27 cellular contexts compared by ENCODE assay signal in the genomic region with DNA sequence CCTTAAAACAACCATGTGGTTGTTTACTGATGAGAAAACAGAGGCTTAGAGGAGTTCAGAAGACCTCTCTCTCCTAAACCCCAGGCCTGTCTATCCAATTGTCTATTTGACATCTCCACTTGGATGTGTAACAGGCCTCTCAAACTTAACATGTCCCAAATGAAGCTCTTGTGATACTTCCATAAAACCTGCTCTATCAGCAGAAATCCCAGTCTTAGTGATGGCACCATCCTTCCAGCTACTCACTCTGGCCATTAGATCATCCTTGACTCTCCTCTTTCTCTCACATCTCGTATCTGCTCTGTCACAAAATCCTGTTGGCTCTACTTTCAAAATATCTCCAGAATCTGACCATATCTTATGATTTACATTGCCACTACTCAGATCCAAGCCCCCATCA.
"Had no signal": no experiment of that assay in that cellular context is flagged by ENCODE, and none has a peak within 500 bp of the region (broad histone marks: within the 10 kb centered on the region; RNA-seq: fewer than 3 reads in every experiment).

No MANE protein-coding gene starts in this region.

- H3K9me3 ChIP-seq: MG63, SJCRH30, SK-N-SH had no signal

- H3K4me1 Mint-ChIP-seq: activated CD4-positive, alpha-beta T cell treated with anti-CD3 and anti-CD28 coated beads, Interleukin-2, amount 10 ng/mL, durations not matched to agents 7 days and 5 days; activated naive CD8-positive, alpha-beta T cell treated with anti-CD3 and anti-CD28 coated beads, Interleukin-2, amount 50 U/mL, for 24 hours had no signal

- H3K27me3 ChIP-seq: MG63, SJCRH30 had no signal

- H3K9me3 Mint-ChIP-seq: activated CD4-positive, alpha-beta memory T cell treated with anti-CD3 and anti-CD28 coated beads for 36 hours; activated CD4-positive, alpha-beta T cell treated with anti-CD3 and anti-CD28 coated beads, Interleukin-2, amount 10 ng/mL, durations not matched to agents 7 days and 5 days; activated naive CD4-positive, alpha-beta T cell treated with anti-CD3 and anti-CD28 coated beads, Interleukin-2, amount 50 U/mL, for 72 hours; activated naive CD8-positive, alpha-beta T cell treated with anti-CD3 and anti-CD28 coated beads, Interleukin-2, amount 50 U/mL, for 24 hours; activated T-cell treated with anti-CD3 and anti-CD28 coated beads, Interleukin-2, amount 50 U/mL, for 4 hours had no signal

- DNase-seq: activated CD4-positive, alpha-beta memory T cell treated with anti-CD3 and anti-CD28 coated beads for 36 hours; activated CD4-positive, alpha-beta T cell treated with anti-CD3 and anti-CD28 coated beads, Interleukin-2, amount 10 ng/mL, durations not matched to agents 7 days and 5 days; activated CD4-positive, CD25-positive, alpha-beta regulatory T cell; activated CD8-positive, alpha-beta memory T cell treated with anti-CD3 and anti-CD28 coated beads for 24 hours; activated effector memory CD4-positive, alpha-beta T cell treated with anti-CD3 and anti-CD28 coated beads, Interleukin-2, amount 50 U/mL, for 16 hours; activated naive CD4-positive, alpha-beta T cell treated with Interleukin-2 at 50 U/mL for 16 hours; activated naive CD8-positive, alpha-beta T cell treated with anti-CD3 and anti-CD28 coated beads, Interleukin-2, amount 50 U/mL, for 24 hours; activated T-cell treated with anti-CD3 and anti-CD28 coated beads, Interleukin-2, amount 50 U/mL, for 4 hours; amygdala; MG63; MV-4-11; NCI-H1092 treated with DMSO at 0.1 percent for 48 hours; NCI-H1417 treated with DMSO at 0.1 percent for 48 hours; NCI-H1694; NCI-H2029 treated with DMSO at 0.1 percent for 48 hours; NCI-H345; NCI-H510A; NCI-H69; NK-92 treated with Interleukin-12 subunit alpha and Interleukin-12 subunit beta, amount 100 ng/mL, for 24 hours; OCI-M1; Right ventricle myocardium superior; SJCRH30; SK-N-SH; T-helper 1 cell had no signal

- H3K36me3 Mint-ChIP-seq: activated naive CD4-positive, alpha-beta T cell treated with anti-CD3 and anti-CD28 coated beads, Interleukin-2, amount 50 U/mL, for 72 hours had no signal

- H3K4me1 ChIP-seq: SJCRH30 had no signal

- H3K27me3 Mint-ChIP-seq: activated CD4-positive, alpha-beta memory T cell treated with anti-CD3 and anti-CD28 coated beads for 36 hours; activated CD4-positive, alpha-beta T cell treated with anti-CD3 and anti-CD28 coated beads, Interleukin-2, amount 10 ng/mL, durations not matched to agents 7 days and 5 days; activated naive CD8-positive, alpha-beta T cell treated with anti-CD3 and anti-CD28 coated beads, Interleukin-2, amount 50 U/mL, for 24 hours had no signal

- H3K27ac Mint-ChIP-seq: activated CD4-positive, alpha-beta memory T cell treated with anti-CD3 and anti-CD28 coated beads for 36 hours; activated CD4-positive, alpha-beta T cell treated with anti-CD3 and anti-CD28 coated beads, Interleukin-2, amount 10 ng/mL, durations not matched to agents 7 days and 5 days; activated naive CD4-positive, alpha-beta T cell treated with anti-CD3 and anti-CD28 coated beads, Interleukin-2, amount 50 U/mL, for 72 hours; activated naive CD8-positive, alpha-beta T cell treated with anti-CD3 and anti-CD28 coated beads, Interleukin-2, amount 50 U/mL, for 24 hours had no signal

- H3K9ac ChIP-seq: SK-N-SH had no signal

- H3K36me3 ChIP-seq: MG63, SJCRH30 had no signal

- H3K4me3 ChIP-seq: MG63, SJCRH30 had no signal

- H3K27ac ChIP-seq: RWPE1, SJCRH30, VCaP had no signal

- H3K4me2 ChIP-seq: SK-N-SH had no signal

- H3K4me3 Mint-ChIP-seq: activated CD4-positive, alpha-beta memory T cell treated with anti-CD3 and anti-CD28 coated beads for 36 hours; activated CD4-positive, alpha-beta T cell treated with anti-CD3 and anti-CD28 coated beads, Interleukin-2, amount 10 ng/mL, durations not matched to agents 7 days and 5 days; activated naive CD8-positive, alpha-beta T cell treated with anti-CD3 and anti-CD28 coated beads, Interleukin-2, amount 50 U/mL, for 24 hours; activated T-cell treated with anti-CD3 and anti-CD28 coated beads, Interleukin-2, amount 50 U/mL, for 4 hours had no signal
